ENCODE assay signal across 1 cellular context in the genomic region with DNA sequence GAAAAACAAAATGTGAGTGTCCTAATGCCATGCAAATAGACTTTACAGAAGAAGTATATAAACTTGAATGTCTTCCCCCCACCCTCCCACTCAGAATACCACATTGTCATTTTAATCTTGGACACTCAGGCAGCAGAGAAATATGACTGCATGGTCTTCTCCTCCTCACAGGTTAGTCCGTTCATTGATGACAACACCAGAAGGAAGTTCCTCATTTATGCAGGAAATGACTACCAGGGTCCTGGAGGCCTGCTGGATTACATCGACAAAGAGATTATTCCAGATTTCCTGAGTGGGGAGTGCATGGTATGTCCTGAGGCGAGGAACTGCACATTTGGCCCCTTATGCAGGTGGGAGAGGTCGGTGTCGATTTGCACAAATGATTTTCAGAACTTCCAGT.
TF ChIP-seq lines count a peak whose summit lies in the region.

No MANE protein-coding gene starts in this region.

TF ChIP-seq in GM12878, 131 proteins besides CTCF, POLR2A, EP300 and RAD21:
- TF ChIP-seq ZNF592 (IDR thresholded peaks at IDR 0.05) (no peak), CBFB (IDR thresholded peaks at IDR 0.05; ENCODE audit: low read depth) (no peak), JUNB (IDR thresholded peaks at IDR 0.05) (0 out of 2 replicates have a peak, but pooled peaks have one; percentile 17), ZNF622 (IDR thresholded peaks at IDR 0.05) (no peak), EED (IDR thresholded peaks at IDR 0.05; ENCODE audit: low read depth) (peak; percentile 35; the same call in 1 of the 2 replicates), SPI1 (IDR thresholded peaks at IDR 0.05; ENCODE audit: borderline replicate concordance, insufficient read depth, low read depth, low read length) (0 out of 2 replicates have a peak, but pooled peaks have one; percentile 22)
